8 cellular contexts compared by ENCODE assay signal in genomic region chr12:54404061-54405004, GRCh38. TPM values are rescaled to one million over a fixed set of nuclear protein-coding genes. Genes with fewer than 3 reads are reported as not detected.
DNase-seq lines count a peak whose midpoint lies in the region; FAIRE-seq and TF ChIP-seq lines count a peak whose summit lies in the region.

No MANE protein-coding gene starts in this region.

- TF ChIP-seq CTCF in HFFc6 (IDR thresholded peaks at IDR 0.05), result peak; percentile 99
- TF ChIP-seq CTCF in ascending aorta (IDR thresholded peaks at IDR 0.05), result peak; percentile 79 to 97 (median 97)
- TF ChIP-seq CTCF in kidney epithelial cell (IDR thresholded peaks at IDR 0.05; ENCODE audit: insufficient read depth, low read length, poor library complexity, severe bottlenecking), result peak; percentile 94

- no peaks in the 10 kb centered on the region for H3K9me3 ChIP-seq in ascending aorta

- H3K27ac Mint-ChIP-seq in HFFc6, result peak overlapping the region; percentile 84

- peak overlapping the region in 1 of 2 donors; percentile 7 for H3K4me3 ChIP-seq in ascending aorta
- H3K4me3 ChIP-seq in kidney epithelial cell (ENCODE audit: low read depth, low read length), result no peak overlapping the region

- peaks cover 27% of the 10 kb centered on the region for H3K4me1 Mint-ChIP-seq in HFFc6 (ENCODE audit: low read depth)

- H3K36me3 Mint-ChIP-seq in HFFc6 (ENCODE audit: low read depth), result peaks cover 44% of the 10 kb centered on the region

- no peak overlapping the region for H3K4me3 Mint-ChIP-seq in HFFc6

- FAIRE-seq in RCC 7860 (lab: Jason Lieb, UNC), result no peak

- no peaks in the 10 kb centered on the region for H3K27me3 ChIP-seq in ascending aorta
- H3K27me3 ChIP-seq in kidney epithelial cell (ENCODE audit: control insufficient read depth, insufficient read depth, low read length), result no peaks in the 10 kb centered on the region

- H3K9me3 Mint-ChIP-seq in HFFc6, result no peaks in the 10 kb centered on the region

- peaks cover 3% of the 10 kb centered on the region for H3K27me3 Mint-ChIP-seq in HFFc6 (ENCODE audit: insufficient read depth)

- H3K4me1 ChIP-seq in ascending aorta, result peaks cover 0 to 10% of the 10 kb centered on the region in 2 donors

- DNase-seq in COLO829 (ENCODE audit: low spot score) (peak; percentile 62), HFFc6 (peak; percentile 41), SK-N-DZ (ENCODE audit: low spot score) (peak; percentile 59), ascending aorta (ENCODE audit: low spot score in 2 of 2) (no peak), kidney epithelial cell (ENCODE audit: low read depth) (no peak), epidermal melanocyte (ENCODE audit: insufficient read length, low spot score) (no peak), RCC 7860 (ENCODE audit: low spot score) (no peak)
- DNase-seq in stimulated activated CD4-positive, alpha-beta T cell treated with anti-CD3 and anti-CD28 coated beads, TNF-alpha, amount 100 ng/mL, for 1 hour (ENCODE audit: low read depth in 3 of 3, low spot score in 1 of 3), result peak in 2 of 3 donors; percentile 41 to 53

- H3K27ac ChIP-seq in ascending aorta, result peak overlapping the region; percentile 29 to 61

- intact Hi-C loops in ascending aorta (cut with DNase I), result no loop called here

- peaks cover 100% of the 10 kb centered on the region in 2 donors for H3K36me3 ChIP-seq in ascending aorta
- H3K36me3 ChIP-seq in kidney epithelial cell (ENCODE audit: control insufficient read depth, insufficient read depth, low read length), result peaks cover 12% of the 10 kb centered on the region

RNA-seq across cellular contexts. Expression of gene ITGA5, which starts 14.7 kb away (rescaled TPM):
- total RNA-seq in HFFc6 (2021; fragmentation: NEBNext Ultra II Directional; extraction: Animal tissue kit (Norgen Biotek cat#: 25700)), result 100 to 1,000 TPM; 261 to 355 (median 329) TPM
- 0.05 TPM in 1 of 2 replicates, not detected in the other for polyA plus RNA-seq in SK-N-DZ (2014; cell fraction: cytosol; rRNA removed)
- polyA plus RNA-seq in SK-N-DZ (2014; cell fraction: nucleus; rRNA removed), result 0.05 and 0.12 TPM in 2 replicates
- 973 TPM for total RNA-seq in ascending aorta
- total RNA-seq in kidney epithelial cell, result 109 and 120 TPM in 2 replicates

RNA-seq across cellular contexts. Expression of gene ZNF385A, which starts 19.8 kb away (rescaled TPM):
- 1 to 10 TPM; 4.0 to 7.4 (median 6.1) TPM for total RNA-seq in HFFc6 (2021; fragmentation: NEBNext Ultra II Directional; extraction: Animal tissue kit (Norgen Biotek cat#: 25700))
- 19.5 and 30.2 TPM in 2 replicates for polyA plus RNA-seq in SK-N-DZ (2014; cell fraction: cytosol; rRNA removed)
- 7.6 and 21.2 TPM in 2 replicates for polyA plus RNA-seq in SK-N-DZ (2014; cell fraction: nucleus; rRNA removed)
- 53.2 TPM for total RNA-seq in ascending aorta
- 5.6 and 11.6 TPM in 2 replicates for total RNA-seq in kidney epithelial cell

RNA-seq across cellular contexts. Expression of gene GPR84, which starts 40.0 kb away (rescaled TPM):
- total RNA-seq in HFFc6 (2021; fragmentation: NEBNext Ultra II Directional; extraction: Animal tissue kit (Norgen Biotek cat#: 25700)), result not detected
- polyA plus RNA-seq in SK-N-DZ (2014; cell fraction: cytosol; rRNA removed), result not detected in 2 replicates
- polyA plus RNA-seq in SK-N-DZ (2014; cell fraction: nucleus; rRNA removed), result not detected in 2 replicates
- total RNA-seq in ascending aorta (not detected), kidney epithelial cell (not detected in 2 replicates)

Comparison
In these comparisons a context has a peak if more than half of its experiments do, and no peak if none do; other contexts are left out.
1. DNase-seq: peak in COLO829 (single experiment), HFFc6 (single experiment), SK-N-DZ (single experiment) and stimulated activated CD4-positive, alpha-beta T cell treated with anti-CD3 and anti-CD28 coated beads, TNF-alpha, amount 100 ng/mL, for 1 hour (2 of 3); none in ascending aorta (0 of 2), kidney epithelial cell (single experiment), epidermal melanocyte (single experiment) and RCC 7860 (single experiment).
2. Peak in every context shown above with its lines, with median percentiles within 50 percentile points of each other: CTCF ChIP-seq.